In genomic region chr12:14825256-14825655, GRCh38 we compare ENCODE assay signal across 24 cellular contexts. TPM values are rescaled to one million over a fixed set of nuclear protein-coding genes. Genes with fewer than 3 reads are reported as not detected.
"Had no signal": no experiment of that assay in that cellular context is flagged by ENCODE, and none has a peak within 500 bp of the region (broad histone marks: within the 10 kb centered on the region; RNA-seq: fewer than 3 reads in every experiment).

No MANE protein-coding gene starts in this region.

- H3K27ac ChIP-seq: colonic mucosa, epithelial cell of prostate, lower lobe of right lung, sigmoid colon, spleen, thyroid gland had no signal

- H3K9me3 Mint-ChIP-seq: activated T-cell treated with anti-CD3 and anti-CD28 coated beads, Interleukin-2, amount 50 U/mL, for 4 hours; activated T-helper 2 cell treated with anti-CD3 and anti-CD28 coated beads, Interferon-gamma antibody, Interleukin-2, Interleukin-4, amounts not matched to agents 10 μg/mL and 5 μg/mL and 100 μg/mL, durations not matched to agents 14 hours and 24 hours and 36 hours; naive thymus-derived CD8-positive, alpha-beta T cell had no signal

- ATAC-seq: activated T-cell treated with anti-CD3 and anti-CD28 coated beads, Interleukin-2, amount 50 U/mL, for 4 hours; left lobe of liver; lower lobe of right lung; naive thymus-derived CD8-positive, alpha-beta T cell; WTC11 had no signal

- H3K9me3 ChIP-seq: colonic mucosa, lower lobe of right lung, sigmoid colon, spleen, thyroid gland had no signal

- H3K36me3 ChIP-seq: colonic mucosa, lower lobe of right lung, sigmoid colon, spleen, thyroid gland had no signal

- H3K27ac Mint-ChIP-seq: activated naive CD8-positive, alpha-beta T cell; activated T-helper 2 cell treated with anti-CD3 and anti-CD28 coated beads, Interferon-gamma antibody, Interleukin-2, Interleukin-4, amounts not matched to agents 10 μg/mL and 5 μg/mL and 100 μg/mL, durations not matched to agents 14 hours and 24 hours and 36 hours; naive thymus-derived CD8-positive, alpha-beta T cell; WTC11 had no signal

- DNase-seq: activated naive CD4-positive, alpha-beta T cell; activated T-cell treated with anti-CD3 and anti-CD28 coated beads, Interleukin-2, amount 50 U/mL, for 4 hours; amniotic stem cell; caudate nucleus; colonic mucosa; lower lobe of right lung; naive thymus-derived CD8-positive, alpha-beta T cell; sigmoid colon; spleen; stimulated activated CD4-positive, alpha-beta T cell treated with anti-CD3 and anti-CD28 coated beads, Interleukin-4, amount 100 ng/mL, for 1 hour; stimulated activated naive CD4-positive, alpha-beta T cell; substantia nigra; T-helper 9 cell; thyroid gland had no signal

- H3K27me3 ChIP-seq: colonic mucosa, sigmoid colon, spleen, thyroid gland had no signal

- H3K4me3 Mint-ChIP-seq: activated naive CD8-positive, alpha-beta T cell; activated T-cell treated with anti-CD3 and anti-CD28 coated beads, Interleukin-2, amount 50 U/mL, for 4 hours; naive thymus-derived CD8-positive, alpha-beta T cell; WTC11 had no signal

- H3K36me3 Mint-ChIP-seq: activated naive CD8-positive, alpha-beta T cell; WTC11 had no signal

- H3K4me1 ChIP-seq: colonic mucosa, lower lobe of right lung, sigmoid colon, spleen, thyroid gland had no signal

- H3K4me1 Mint-ChIP-seq: naive thymus-derived CD8-positive, alpha-beta T cell had no signal

- H3K27me3 Mint-ChIP-seq: activated naive CD8-positive, alpha-beta T cell had no signal

- H3K4me3 ChIP-seq: colonic mucosa, lower lobe of right lung, sigmoid colon, spleen, thyroid gland had no signal

RNA-seq across cellular contexts. Expression of gene SMCO3, which starts 11.3 kb away (rescaled TPM):
- total RNA-seq: activated T-cell treated with anti-CD3 and anti-CD28 coated beads, Interleukin-2, amount 50 U/mL, for 4 hours; activated T-helper 2 cell treated with anti-CD3 and anti-CD28 coated beads, Interferon-gamma antibody, Interleukin-2, Interleukin-4, amounts not matched to agents 10 μg/mL and 5 μg/mL and 100 μg/mL, durations not matched to agents 14 hours and 24 hours and 36 hours; colonic mucosa; kidney epithelial cell; naive thymus-derived CD8-positive, alpha-beta T cell; T-helper 1 cell treated with Interleukin-12 subunit alpha and Interleukin-12 subunit beta and Interleukin-4 antibody, amounts not matched to agents 30 ng/mL and 1 ng/mL, for 36 hours; ureter; WTC11 had no signal

RNA-seq across cellular contexts. Expression of gene ART4, which starts 18.1 kb away (rescaled TPM):
- total RNA-seq: activated T-cell treated with anti-CD3 and anti-CD28 coated beads, Interleukin-2, amount 50 U/mL, for 4 hours; activated T-helper 2 cell treated with anti-CD3 and anti-CD28 coated beads, Interferon-gamma antibody, Interleukin-2, Interleukin-4, amounts not matched to agents 10 μg/mL and 5 μg/mL and 100 μg/mL, durations not matched to agents 14 hours and 24 hours and 36 hours; kidney epithelial cell; naive thymus-derived CD8-positive, alpha-beta T cell; osteoblast; renal cortical epithelial cell; T-helper 1 cell treated with Interleukin-12 subunit alpha and Interleukin-12 subunit beta and Interleukin-4 antibody, amounts not matched to agents 30 ng/mL and 1 ng/mL, for 36 hours; WTC11 had no signal
